In genomic region chr11:126490261-126490660, GRCh38 we compare ENCODE assay signal across 14 cellular contexts.
A peak's percentile ranks its signal among the peaks of the same experiment; 100 is the strongest.
DNase-seq lines count a peak whose midpoint lies in the region; ATAC-seq and TF ChIP-seq lines count a peak whose summit lies in the region.
"Had no signal": no experiment of that assay in that cellular context is flagged by ENCODE, and none has a peak within 500 bp of the region (broad histone marks: within the 10 kb centered on the region; RNA-seq: fewer than 3 reads in every experiment).

No MANE protein-coding gene starts in this region.

- H3K4me3 Mint-ChIP-seq in endodermal cell, result no peak overlapping the region
- H3K4me3 Mint-ChIP-seq: CD14-positive monocyte; CD8-positive, alpha-beta T cell had no signal

- H3K27me3 ChIP-seq in endodermal cell (ENCODE audit: control insufficient read depth, insufficient read depth, low read length, poor library complexity, severe bottlenecking) (no peaks in the 10 kb centered on the region), esophagus squamous epithelium (no peaks in the 10 kb centered on the region)

- no peaks in the 10 kb centered on the region for H3K36me3 ChIP-seq in endodermal cell (ENCODE audit: control insufficient read depth, insufficient read depth, low read length)
- no peaks in the 10 kb centered on the region for H3K36me3 ChIP-seq in esophagus squamous epithelium

- no peaks in the 10 kb centered on the region for H3K9me3 Mint-ChIP-seq in endodermal cell
- H3K9me3 Mint-ChIP-seq: CD14-positive monocyte; CD8-positive, alpha-beta T cell had no signal

- H3K27ac ChIP-seq in endodermal cell (ENCODE audit: low read depth, low read length) (no peak overlapping the region), esophagus squamous epithelium (no peak overlapping the region)
- H3K27ac ChIP-seq: 22Rv1 had no signal

- DNase-seq in activated effector memory CD4-positive, alpha-beta T cell treated with anti-CD3 and anti-CD28 coated beads, Interleukin-2, amount 50 U/mL, for 16 hours, result peak; percentile 31
- DNase-seq in activated effector memory CD4-positive, alpha-beta T cell treated with Interleukin-2 at 50 U/mL for 16 hours, result no peak
- DNase-seq in endodermal cell (peak; percentile 22), sciatic nerve (ENCODE audit: low spot score) (peak; percentile 19), kidney glomerular epithelial cell (lab: John Stamatoyannopoulos, UW) (no peak), RKO (ENCODE audit: low spot score) (no peak), esophagus squamous epithelium (lab: John Stamatoyannopoulos, UW) (no peak)
- DNase-seq: CD8-positive, alpha-beta T cell; COR-L47; DMS153; DND-41; GDM1 had no signal

- 85 to 87% methylated on average over 8 of the region's 8 CpGs for WGBS in endodermal cell (ENCODE audit: insufficient coverage in 1 of 2, insufficient read length in 1 of 2), 2 experiments
- WGBS in esophagus squamous epithelium, 2 donors, result 58 to 75% methylated on average over 5 to 7 of the region's 8 CpGs

- H3K4me1 Mint-ChIP-seq in endodermal cell, result peaks cover 34% of the 10 kb centered on the region

- no peak for TF ChIP-seq CTCF in endodermal cell (conservative IDR thresholded peaks at IDR 0.05)
- no peak for TF ChIP-seq CTCF in esophagus squamous epithelium (IDR thresholded peaks at IDR 0.05)

- no peak for TF ChIP-seq POLR2A in esophagus squamous epithelium (IDR thresholded peaks at IDR 0.05)

- peaks cover 2% of the 10 kb centered on the region for H3K27me3 Mint-ChIP-seq in endodermal cell (ENCODE audit: insufficient read depth)

- no peaks in the 10 kb centered on the region for H3K9me3 ChIP-seq in endodermal cell (ENCODE audit: control insufficient read depth, low read length)
- no peaks in the 10 kb centered on the region for H3K9me3 ChIP-seq in esophagus squamous epithelium

- no peak for ATAC-seq in sciatic nerve
- ATAC-seq: CD8-positive, alpha-beta T cell had no signal

- no peak overlapping the region for H3K9ac ChIP-seq in endodermal cell (ENCODE audit: extremely low read depth, low read length, poor library complexity, severe bottlenecking)

- intact Hi-C loops in sciatic nerve (cut with DNase I) (no loop called here), esophagus squamous epithelium (cut with DNase I) (no loop called here)

- H3K36me3 Mint-ChIP-seq in endodermal cell (ENCODE audit: low read depth), result no peaks in the 10 kb centered on the region
- H3K36me3 Mint-ChIP-seq: CD14-positive monocyte; CD8-positive, alpha-beta T cell had no signal

- H3K4me1 ChIP-seq in endodermal cell (ENCODE audit: control insufficient read depth, insufficient read depth, low read length), result peaks cover 6% of the 10 kb centered on the region
- H3K4me1 ChIP-seq in esophagus squamous epithelium, result no peaks in the 10 kb centered on the region

- no peak overlapping the region for H3K27ac Mint-ChIP-seq in endodermal cell
- H3K27ac Mint-ChIP-seq: CD14-positive monocyte; CD8-positive, alpha-beta T cell had no signal

- H3K4me3 ChIP-seq in endodermal cell (ENCODE audit: low read length), result no peak overlapping the region
- H3K4me3 ChIP-seq in esophagus squamous epithelium, result no peak overlapping the region

Comparison
In these comparisons a context has a peak if more than half of its experiments do, and no peak if none do; other contexts are left out.
1. DNase-seq: peak in activated effector memory CD4-positive, alpha-beta T cell treated with anti-CD3 and anti-CD28 coated beads, Interleukin-2, amount 50 U/mL, for 16 hours (single experiment), endodermal cell (single experiment) and sciatic nerve (single experiment); none in activated effector memory CD4-positive, alpha-beta T cell treated with Interleukin-2 at 50 U/mL for 16 hours (single experiment), kidney glomerular epithelial cell (single experiment), RKO (single experiment) and esophagus squamous epithelium (single experiment).